ENCODE assay signal across 8 cellular contexts in the genomic region with DNA sequence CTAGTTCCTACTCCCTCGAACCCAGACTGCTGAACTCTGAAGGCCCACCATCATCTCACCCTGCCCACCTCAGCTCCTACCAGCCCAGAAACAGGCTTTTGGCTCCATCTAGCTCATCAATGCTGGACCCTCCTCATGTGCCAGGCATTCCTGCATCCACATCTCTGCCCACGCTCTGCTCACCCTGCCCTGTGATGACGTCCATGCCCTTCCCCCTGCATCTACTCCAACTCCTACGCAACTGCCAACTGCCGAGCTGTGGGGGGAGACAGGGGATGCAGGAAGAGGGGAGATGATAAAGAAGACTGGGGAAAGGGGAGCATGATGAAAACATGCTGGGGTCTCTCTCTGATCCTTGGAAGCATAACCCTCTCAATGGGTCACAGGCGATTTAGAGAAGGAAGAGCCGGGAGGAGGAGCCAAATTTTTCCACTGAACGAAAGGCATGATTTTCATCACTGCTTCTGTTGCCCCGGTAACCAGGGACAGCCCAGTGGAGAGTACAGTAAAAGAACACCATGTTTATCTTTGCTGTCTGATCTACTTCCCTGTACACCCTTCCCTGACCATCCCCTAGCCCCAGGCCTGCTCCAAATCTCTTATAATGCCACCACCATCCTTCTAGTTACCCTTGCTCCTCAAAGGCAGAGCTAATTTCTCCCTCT. TPM values are rescaled to one million over a fixed set of nuclear protein-coding genes. Genes with fewer than 3 reads are reported as not detected.
DNase-seq lines count a peak whose midpoint lies in the region; ATAC-seq and TF ChIP-seq lines count a peak whose summit lies in the region.

No MANE protein-coding gene starts in this region.

- no peaks in the 10 kb centered on the region for H3K27me3 ChIP-seq in adrenal gland

- intact Hi-C loops in adrenal gland (cut with DNase I), result no loop called here

- no peaks in the 10 kb centered on the region for H3K9me3 ChIP-seq in adrenal gland (replicated peaks in 1 of 3)

- no peak for TF ChIP-seq POLR2A in adrenal gland (IDR thresholded peaks at IDR 0.05)

- H3K36me3 ChIP-seq in adrenal gland (replicated peaks in 1 of 2), result no peaks in the 10 kb centered on the region

- peak overlapping the region in 1 of 4 donors; percentile 94 for H3K4me3 ChIP-seq in adrenal gland

- H3K4me1 ChIP-seq in adrenal gland (replicated peaks in 1 of 2), result peaks cover 34 to 72% of the 10 kb centered on the region in 2 donors

- DNase-seq in DMS53 (lab: John Stamatoyannopoulos, UW), result peak; percentile 50
- DNase-seq in DMS53 treated with DMSO at 0.1 percent for 48 hours (lab: John Stamatoyannopoulos, UW; ENCODE audit: unreplicated experiment), result no peak
- DNase-seq in adrenal gland, result peak; percentile 69 to 95 (median 89)
- peak; percentile 88 for DNase-seq in iris pigment epithelial cell (ENCODE audit: low read depth)
- peak; percentile 35 for DNase-seq in stimulated activated naive CD8-positive, alpha-beta T cell treated with anti-CD3 and anti-CD28 coated beads, Interleukin-15, Interleukin-2, amounts not matched to agents 100 U/mL and 50 U/mL, for 24 hours
- no peak for DNase-seq in NCI-H2107 treated with DMSO at 0.1 percent for 48 hours (lab: John Stamatoyannopoulos, UW; ENCODE audit: unreplicated experiment)

- TF ChIP-seq CTCF in adrenal gland (IDR thresholded peaks at IDR 0.05), result no peak

- ATAC-seq in stimulated activated naive CD8-positive, alpha-beta T cell treated with anti-CD3 and anti-CD28 coated beads, Interleukin-15, Interleukin-2, amounts not matched to agents 100 U/mL and 50 U/mL, for 24 hours, result no peak
- ATAC-seq in GM18498 (IDR thresholded peaks at IDR 0.05; ENCODE audit: unreplicated experiment), result no peak
- no peak for ATAC-seq in GM21717 (IDR thresholded peaks at IDR 0.05; ENCODE audit: unreplicated experiment)

- 25 to 42% (median 37%) methylated on average over 9 of the region's 9 CpGs for WGBS in adrenal gland, 4 donors

- peak overlapping the region; percentile 34 to 97 (median 95) for H3K27ac ChIP-seq in adrenal gland

RNA-seq across cellular contexts. Expression of a gene that starts 44.3 kb away (rescaled TPM):
- total RNA-seq in adrenal gland, result 10 to 100 TPM; 18.8 to 48.6 (median 30.7) TPM
- 10 to 100 TPM; 13.9 to 43.7 (median 26.3) TPM for polyA plus RNA-seq in adrenal gland

Comparison
In these comparisons a context has a peak if more than half of its experiments do, and no peak if none do; other contexts are left out.
1. DNase-seq: peak in DMS53 (single experiment), adrenal gland (7 of 7), iris pigment epithelial cell (single experiment) and stimulated activated naive CD8-positive, alpha-beta T cell treated with anti-CD3 and anti-CD28 coated beads, Interleukin-15, Interleukin-2, amounts not matched to agents 100 U/mL and 50 U/mL, for 24 hours (single experiment); none in DMS53 treated with DMSO at 0.1 percent for 48 hours (single experiment) and NCI-H2107 treated with DMSO at 0.1 percent for 48 hours (single experiment).